1 cellular context compared by ENCODE assay signal in genomic region chr2:44929680-44930273, GRCh38.
TF ChIP-seq lines count a peak whose summit lies in the region.

No MANE protein-coding gene starts in this region.

TF ChIP-seq in WTC11, 78 proteins besides CTCF, POLR2A, EP300 and RAD21 (continued from another document):
- TF ChIP-seq, protein P1, sequence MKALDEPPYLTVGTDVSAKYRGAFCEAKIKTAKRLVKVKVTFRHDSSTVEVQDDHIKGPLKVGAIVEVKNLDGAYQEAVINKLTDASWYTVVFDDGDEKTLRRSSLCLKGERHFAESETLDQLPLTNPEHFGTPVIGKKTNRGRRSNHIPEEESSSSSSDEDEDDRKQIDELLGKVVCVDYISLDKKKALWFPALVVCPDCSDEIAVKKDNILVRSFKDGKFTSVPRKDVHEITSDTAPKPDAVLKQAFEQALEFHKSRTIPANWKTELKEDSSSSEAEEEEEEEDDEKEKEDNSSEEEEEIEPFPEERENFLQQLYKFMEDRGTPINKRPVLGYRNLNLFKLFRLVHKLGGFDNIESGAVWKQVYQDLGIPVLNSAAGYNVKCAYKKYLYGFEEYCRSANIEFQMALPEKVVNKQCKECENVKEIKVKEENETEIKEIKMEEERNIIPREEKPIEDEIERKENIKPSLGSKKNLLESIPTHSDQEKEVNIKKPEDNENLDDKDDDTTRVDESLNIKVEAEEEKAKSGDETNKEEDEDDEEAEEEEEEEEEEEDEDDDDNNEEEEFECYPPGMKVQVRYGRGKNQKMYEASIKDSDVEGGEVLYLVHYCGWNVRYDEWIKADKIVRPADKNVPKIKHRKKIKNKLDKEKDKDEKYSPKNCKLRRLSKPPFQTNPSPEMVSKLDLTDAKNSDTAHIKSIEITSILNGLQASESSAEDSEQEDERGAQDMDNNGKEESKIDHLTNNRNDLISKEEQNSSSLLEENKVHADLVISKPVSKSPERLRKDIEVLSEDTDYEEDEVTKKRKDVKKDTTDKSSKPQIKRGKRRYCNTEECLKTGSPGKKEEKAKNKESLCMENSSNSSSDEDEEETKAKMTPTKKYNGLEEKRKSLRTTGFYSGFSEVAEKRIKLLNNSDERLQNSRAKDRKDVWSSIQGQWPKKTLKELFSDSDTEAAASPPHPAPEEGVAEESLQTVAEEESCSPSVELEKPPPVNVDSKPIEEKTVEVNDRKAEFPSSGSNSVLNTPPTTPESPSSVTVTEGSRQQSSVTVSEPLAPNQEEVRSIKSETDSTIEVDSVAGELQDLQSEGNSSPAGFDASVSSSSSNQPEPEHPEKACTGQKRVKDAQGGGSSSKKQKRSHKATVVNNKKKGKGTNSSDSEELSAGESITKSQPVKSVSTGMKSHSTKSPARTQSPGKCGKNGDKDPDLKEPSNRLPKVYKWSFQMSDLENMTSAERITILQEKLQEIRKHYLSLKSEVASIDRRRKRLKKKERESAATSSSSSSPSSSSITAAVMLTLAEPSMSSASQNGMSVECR (CRISPR knock-in tag; IDR thresholded peaks at IDR 0.05; ENCODE audit: borderline replicate concordance) = no peak
- TF ChIP-seq ZNF138 (CRISPR knock-in tag; conservative IDR thresholded peaks at IDR 0.05) (no peak), ZNF317 (CRISPR knock-in tag; IDR thresholded peaks at IDR 0.05; ENCODE audit: borderline replicate concordance, low read depth) (no peak), GRHL2 (CRISPR knock-in tag; IDR thresholded peaks at IDR 0.05; ENCODE audit: insufficient replicate concordance, severe bottlenecking) (no peak)
